Comparison of ENCODE assay signal across 1 cellular context in genomic region chr17:33012522-33013033, GRCh38.
TF ChIP-seq lines count a peak whose summit lies in the region.

No MANE protein-coding gene starts in this region.

TF ChIP-seq in A549, 52 proteins besides CTCF, POLR2A, EP300 and RAD21 (continued from another document):
- peak; percentile 64 for TF ChIP-seq USF2 (IDR thresholded peaks at IDR 0.05)
- peak; percentile 100 for TF ChIP-seq MAX (IDR thresholded peaks at IDR 0.05)
- TF ChIP-seq HEYL (CRISPR knock-in tag; IDR thresholded peaks at IDR 0.05) = no peak
- no peak for TF ChIP-seq FOSB (CRISPR knock-in tag; IDR thresholded peaks at IDR 0.05)
- TF ChIP-seq EHMT2 (IDR thresholded peaks at IDR 0.05; ENCODE audit: low read depth) = no peak
- peak; percentile 15 for TF ChIP-seq MAFK (IDR thresholded peaks at IDR 0.05; ENCODE audit: partially characterized antibody)
- TF ChIP-seq HES2 (IDR thresholded peaks at IDR 0.05) = 0 out of 2 replicates have a peak, but pooled peaks have one; percentile 29
- peak; percentile 68 to 91; a peak in 3 of 4 replicates for TF ChIP-seq CEBPB (IDR thresholded peaks at IDR 0.05)
- peak; percentile 33; the same call in 1 of the 2 replicates for TF ChIP-seq HOXB13 (CRISPR knock-in tag; IDR thresholded peaks at IDR 0.05; ENCODE audit: low read depth)
- TF ChIP-seq SMC3 (IDR thresholded peaks at IDR 0.05) = 0 out of 3 replicates have a peak, but pooled peaks have one; percentile 12
- TF ChIP-seq FOSL2 (IDR thresholded peaks at IDR 0.05) = peak; percentile 93
- peak; percentile 87 for TF ChIP-seq FOSL2 (CRISPR knock-in tag; IDR thresholded peaks at IDR 0.05)
- TF ChIP-seq E2F6 (IDR thresholded peaks at IDR 0.05; ENCODE audit: borderline replicate concordance, low read depth) = peak; percentile 98
